ENCODE assay signal across 8 cellular contexts in genomic region chr6:28543671-28544131, GRCh38. TPM values are rescaled to one million over a fixed set of nuclear protein-coding genes. Genes with fewer than 3 reads are reported as not detected.
A peak's percentile ranks its signal among the peaks of the same experiment; 100 is the strongest.
DNase-seq lines count a peak whose midpoint lies in the region; ATAC-seq lines count a peak whose summit lies in the region.
"Had no signal": no experiment of that assay in that cellular context is flagged by ENCODE, and none has a peak within 500 bp of the region (broad histone marks: within the 10 kb centered on the region; RNA-seq: fewer than 3 reads in every experiment).

No MANE protein-coding gene starts in this region.

- CTCF ChIA-PET in T-cell (lab: Charles Lee), result no interaction called here

- H3K27ac Mint-ChIP-seq in T-cell, result peak overlapping the region; percentile 82
- peak overlapping the region in 1 of 2 donors; percentile 84 for H3K27ac Mint-ChIP-seq in effector memory CD8-positive, alpha-beta T cell

- DNase-seq in H7, result peak; percentile 45
- DNase-seq in T-cell, result peak in 12 of 34 experiments; percentile 5 to 40 (median 26)
- no peak for DNase-seq in effector memory CD8-positive, alpha-beta T cell
- DNase-seq in skeletal muscle cell (ENCODE audit: low read depth), result no peak
- DNase-seq in middle frontal gyrus (ENCODE audit: extremely low spot score, low spot score), result no peak
- no peak for DNase-seq in DMS79 (lab: John Stamatoyannopoulos, UW)

- H3K4me3 ChIP-seq in H7 (ENCODE audit: insufficient read depth, low read depth, low read length) (peak overlapping the region; percentile 57), skeletal muscle cell (ENCODE audit: low read depth, low read length) (peak overlapping the region; percentile 44)
- H3K4me3 ChIP-seq: SJSA1 had no signal

- POLR2A ChIA-PET in T-cell (lab: Charles Lee), result no interaction called here

- H3K9me3 Mint-ChIP-seq in T-cell, result peaks cover 5 to 13% (median 11%) of the 10 kb centered on the region in 3 donors
- H3K9me3 Mint-ChIP-seq in effector memory CD8-positive, alpha-beta T cell, result peaks cover 2 to 5% of the 10 kb centered on the region in 2 donors

- H3K36me3 ChIP-seq in H7 (replicated peaks; ENCODE audit: control insufficient read depth, insufficient read depth, low read length), result no peaks in the 10 kb centered on the region
- H3K36me3 ChIP-seq: SJSA1 had no signal

- H3K27me3 ChIP-seq in H7 (ENCODE audit: control insufficient read depth, insufficient read depth, low read length), result no peaks in the 10 kb centered on the region; the same call in none of the 2 replicates

- H3K4me3 Mint-ChIP-seq in T-cell, result peak overlapping the region; percentile 79 to 83 (median 82)
- peak overlapping the region; percentile 41 to 53 for H3K4me3 Mint-ChIP-seq in effector memory CD8-positive, alpha-beta T cell

- ATAC-seq in T-cell (replicated peaks in 1 of 4) (peak in 3 of 4 experiments; percentile 61 to 74 (median 62)), HG03439 (IDR thresholded peaks at IDR 0.05; ENCODE audit: unreplicated experiment) (no peak)
- ATAC-seq in effector memory CD8-positive, alpha-beta T cell (replicated peaks), result no peak

- H3K27me3 Mint-ChIP-seq in T-cell, result peaks cover 17 to 50% of the 10 kb centered on the region in 2 donors
- H3K27me3 Mint-ChIP-seq in effector memory CD8-positive, alpha-beta T cell, result peaks cover 75 to 88% of the 10 kb centered on the region in 2 donors

- H3K36me3 Mint-ChIP-seq in T-cell, result no peaks in the 10 kb centered on the region
- H3K36me3 Mint-ChIP-seq in effector memory CD8-positive, alpha-beta T cell (ENCODE audit: insufficient read depth), result peaks cover 16% of the 10 kb centered on the region

- peaks cover 23 to 26% (median 25%) of the 10 kb centered on the region in 3 donors for H3K4me1 Mint-ChIP-seq in T-cell
- peaks cover 4 to 6% of the 10 kb centered on the region in 2 donors for H3K4me1 Mint-ChIP-seq in effector memory CD8-positive, alpha-beta T cell (ENCODE audit: low read depth in 2 of 2)

RNA-seq across cellular contexts. Expression of gene GPX5, which starts 18.0 kb away (rescaled TPM):
- not detected in 2 replicates for total RNA-seq in H7 (2014; rRNA removed; shearing (Covaris generic))
- not detected for total RNA-seq in T-cell
- total RNA-seq: SJSA1 had no signal

RNA-seq across cellular contexts. Expression of gene GPX6, which starts 28.1 kb away (rescaled TPM):
- total RNA-seq in H7 (2014; rRNA removed; shearing (Covaris generic)), result not detected in 2 replicates
- not detected for total RNA-seq in T-cell
- total RNA-seq: SJSA1 had no signal

Comparison
In these comparisons a context has a peak if more than half of its experiments do, and no peak if none do; other contexts are left out.
1. ATAC-seq: peak in T-cell (3 of 4); none in effector memory CD8-positive, alpha-beta T cell (single experiment) and HG03439 (single experiment).